ENCODE assay signal across 1 cellular context in the genomic region with DNA sequence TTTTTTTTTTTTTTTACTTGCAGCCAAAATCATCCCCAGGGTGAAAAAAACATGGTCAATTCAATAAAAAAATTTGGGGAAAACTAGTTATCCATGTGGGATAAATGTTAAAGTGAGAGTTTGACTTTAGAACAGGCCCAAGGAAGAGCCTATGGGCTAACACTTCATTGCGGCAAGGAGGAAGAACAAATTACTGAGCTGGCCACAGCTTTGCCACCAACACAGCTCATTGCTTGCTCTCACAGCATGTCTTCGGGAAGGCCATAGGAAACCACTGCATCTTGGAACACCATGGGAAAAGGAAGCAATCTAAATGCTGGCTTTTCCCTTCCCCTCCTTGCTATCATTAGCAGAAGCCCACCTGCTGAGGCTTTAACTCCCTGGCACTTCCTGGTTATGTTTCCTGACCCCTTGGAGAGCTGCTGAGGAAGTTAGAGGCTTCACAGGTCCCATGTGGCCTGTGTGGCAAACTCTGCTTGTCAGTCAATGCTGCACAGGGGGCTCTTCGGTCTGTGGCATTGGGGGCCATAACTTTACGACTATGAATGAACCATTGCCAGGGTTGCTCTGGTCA.
TF ChIP-seq lines count a peak whose summit lies in the region.

No MANE protein-coding gene starts in this region.

TF ChIP-seq in GM23338, 12 proteins besides CTCF, POLR2A, EP300 and RAD21 (continued from another document):
- TF ChIP-seq, protein P1, sequence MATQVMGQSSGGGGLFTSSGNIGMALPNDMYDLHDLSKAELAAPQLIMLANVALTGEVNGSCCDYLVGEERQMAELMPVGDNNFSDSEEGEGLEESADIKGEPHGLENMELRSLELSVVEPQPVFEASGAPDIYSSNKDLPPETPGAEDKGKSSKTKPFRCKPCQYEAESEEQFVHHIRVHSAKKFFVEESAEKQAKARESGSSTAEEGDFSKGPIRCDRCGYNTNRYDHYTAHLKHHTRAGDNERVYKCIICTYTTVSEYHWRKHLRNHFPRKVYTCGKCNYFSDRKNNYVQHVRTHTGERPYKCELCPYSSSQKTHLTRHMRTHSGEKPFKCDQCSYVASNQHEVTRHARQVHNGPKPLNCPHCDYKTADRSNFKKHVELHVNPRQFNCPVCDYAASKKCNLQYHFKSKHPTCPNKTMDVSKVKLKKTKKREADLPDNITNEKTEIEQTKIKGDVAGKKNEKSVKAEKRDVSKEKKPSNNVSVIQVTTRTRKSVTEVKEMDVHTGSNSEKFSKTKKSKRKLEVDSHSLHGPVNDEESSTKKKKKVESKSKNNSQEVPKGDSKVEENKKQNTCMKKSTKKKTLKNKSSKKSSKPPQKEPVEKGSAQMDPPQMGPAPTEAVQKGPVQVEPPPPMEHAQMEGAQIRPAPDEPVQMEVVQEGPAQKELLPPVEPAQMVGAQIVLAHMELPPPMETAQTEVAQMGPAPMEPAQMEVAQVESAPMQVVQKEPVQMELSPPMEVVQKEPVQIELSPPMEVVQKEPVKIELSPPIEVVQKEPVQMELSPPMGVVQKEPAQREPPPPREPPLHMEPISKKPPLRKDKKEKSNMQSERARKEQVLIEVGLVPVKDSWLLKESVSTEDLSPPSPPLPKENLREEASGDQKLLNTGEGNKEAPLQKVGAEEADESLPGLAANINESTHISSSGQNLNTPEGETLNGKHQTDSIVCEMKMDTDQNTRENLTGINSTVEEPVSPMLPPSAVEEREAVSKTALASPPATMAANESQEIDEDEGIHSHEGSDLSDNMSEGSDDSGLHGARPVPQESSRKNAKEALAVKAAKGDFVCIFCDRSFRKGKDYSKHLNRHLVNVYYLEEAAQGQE (IDR thresholded peaks at IDR 0.05; ENCODE audit: unreplicated experiment): no peak
- TF ChIP-seq ZNF331 (CRISPR knock-in tag; IDR thresholded peaks at IDR 0.05; ENCODE audit: low read depth): no peak
